ENCODE assay signal across 16 cellular contexts in genomic region chr10:22245567-22245966, GRCh38. TPM values are rescaled to one million over a fixed set of nuclear protein-coding genes. Genes with fewer than 3 reads are reported as not detected.
DNase-seq lines count a peak whose midpoint lies in the region; FAIRE-seq and TF ChIP-seq lines count a peak whose summit lies in the region.
"Had no signal": no experiment of that assay in that cellular context is flagged by ENCODE, and none has a peak within 500 bp of the region (broad histone marks: within the 10 kb centered on the region; RNA-seq: fewer than 3 reads in every experiment).

No MANE protein-coding gene starts in this region.

- H3K9ac ChIP-seq in endodermal cell (ENCODE audit: extremely low read depth, low read length, poor library complexity, severe bottlenecking) = no peak overlapping the region

- no peak for DNase-seq in activated naive CD4-positive, alpha-beta T cell treated with anti-CD3 and anti-CD28 coated beads for 36 hours
- DNase-seq in activated naive CD4-positive, alpha-beta T cell treated with anti-CD3 and anti-CD28 coated beads, Interleukin-2, amount 50 U/mL, for 16 hours = no peak
- DNase-seq in PC-9 (no peak), endodermal cell (peak; percentile 61), renal cortical epithelial cell (ENCODE audit: low read depth) (peak; percentile 38), retina (no peak), D721Med (ENCODE audit: insufficient read length, low spot score) (no peak)
- no peak for DNase-seq in activated T-helper 1 cell treated with anti-CD3 and anti-CD28 coated beads, Interleukin-12 subunit alpha, Interleukin-12 subunit beta, Interleukin-2, Interleukin-4 antibody, amounts not matched to agents 30 ng/mL and 10 ng/mL and 1 ng/mL, durations not matched to agents 14 hours and 24 hours and 36 hours (ENCODE audit: low spot score)
- DNase-seq: caudate nucleus; DND-41; NCI-H1105 treated with DMSO at 0.1 percent for 48 hours; NCI-H510A treated with DMSO at 0.1 percent for 48 hours; stimulated activated CD4-positive, alpha-beta T cell treated with anti-CD3 and anti-CD28 coated beads, Interleukin-4, amount 100 ng/mL, for 1 hour; stimulated activated naive CD8-positive, alpha-beta T cell treated with anti-CD3 and anti-CD28 coated beads, Interleukin-15, Interleukin-2, amounts not matched to agents 100 U/mL and 50 U/mL, for 24 hours had no signal

- H2AFZ ChIP-seq in PC-9 = no peak overlapping the region

- no peaks in the 10 kb centered on the region for H3K36me3 Mint-ChIP-seq in activated naive CD4-positive, alpha-beta T cell treated with anti-CD3 and anti-CD28 coated beads for 36 hours (ENCODE audit: low read depth)
- no peaks in the 10 kb centered on the region for H3K36me3 Mint-ChIP-seq in endodermal cell (ENCODE audit: low read depth)
- peaks cover 4% of the 10 kb centered on the region for H3K36me3 Mint-ChIP-seq in activated T-helper 1 cell treated with anti-CD3 and anti-CD28 coated beads, Interleukin-12 subunit alpha, Interleukin-12 subunit beta, Interleukin-2, Interleukin-4 antibody, amounts not matched to agents 30 ng/mL and 10 ng/mL and 1 ng/mL, durations not matched to agents 14 hours and 24 hours and 36 hours (ENCODE audit: low read depth)

- WGBS in endodermal cell (ENCODE audit: insufficient coverage in 1 of 2, insufficient read length in 1 of 2), 2 experiments = 57 to 88% methylated on average over 1 to 2 of the region's 2 CpGs

- no peaks in the 10 kb centered on the region for H3K27me3 ChIP-seq in PC-9 (ENCODE audit: insufficient read depth, low read depth)
- peaks cover 11% of the 10 kb centered on the region for H3K27me3 ChIP-seq in endodermal cell (ENCODE audit: control insufficient read depth, insufficient read depth, low read length, poor library complexity, severe bottlenecking)

- FAIRE-seq in D721Med (lab: Jason Lieb, UNC) = no peak

- H3F3A ChIP-seq in PC-9 (ENCODE audit: insufficient read depth, low read depth) = peaks cover 30% of the 10 kb centered on the region; the same call in 1 of the 2 replicates

- H3K27me3 Mint-ChIP-seq in activated naive CD4-positive, alpha-beta T cell treated with anti-CD3 and anti-CD28 coated beads for 36 hours (ENCODE audit: low read depth) = no peaks in the 10 kb centered on the region
- H3K27me3 Mint-ChIP-seq in endodermal cell (ENCODE audit: insufficient read depth) = peaks cover 65% of the 10 kb centered on the region
- no peaks in the 10 kb centered on the region for H3K27me3 Mint-ChIP-seq in activated T-helper 1 cell treated with anti-CD3 and anti-CD28 coated beads, Interleukin-12 subunit alpha, Interleukin-12 subunit beta, Interleukin-2, Interleukin-4 antibody, amounts not matched to agents 30 ng/mL and 10 ng/mL and 1 ng/mL, durations not matched to agents 14 hours and 24 hours and 36 hours (ENCODE audit: insufficient read depth)

- H3K9me2 ChIP-seq in PC-9 (ENCODE audit: insufficient read depth) = no peaks in the 10 kb centered on the region

- no TSS peak for BruUV-seq in PC-9 (replicated peaks; lab: Mats Ljungman, UMichigan)

- H3K4me1 Mint-ChIP-seq in activated naive CD4-positive, alpha-beta T cell treated with anti-CD3 and anti-CD28 coated beads for 36 hours (ENCODE audit: low read depth) = peaks cover 45% of the 10 kb centered on the region
- peaks cover 13% of the 10 kb centered on the region for H3K4me1 Mint-ChIP-seq in endodermal cell
- H3K4me1 Mint-ChIP-seq in activated T-helper 1 cell treated with anti-CD3 and anti-CD28 coated beads, Interleukin-12 subunit alpha, Interleukin-12 subunit beta, Interleukin-2, Interleukin-4 antibody, amounts not matched to agents 30 ng/mL and 10 ng/mL and 1 ng/mL, durations not matched to agents 14 hours and 24 hours and 36 hours (ENCODE audit: low read depth) = peaks cover 38% of the 10 kb centered on the region

- CTCF ChIA-PET in activated naive CD4-positive, alpha-beta T cell treated with anti-CD3 and anti-CD28 coated beads for 36 hours (lab: Charles Lee) = no interaction called here
- CTCF ChIA-PET in PC-9 (lab: Charles Lee) = interaction anchor here (0.6 kb wide), 1 partner anchor 12 kb away, joined by 3 read pairs; no protein-coding TSS in a partner anchor

- H3K4me2 ChIP-seq in PC-9 = no peak overlapping the region

- H3K36me3 ChIP-seq in PC-9 (ENCODE audit: low read depth) (no peaks in the 10 kb centered on the region), endodermal cell (ENCODE audit: control insufficient read depth, insufficient read depth, low read length) (no peaks in the 10 kb centered on the region)

- H3K79me2 ChIP-seq in PC-9 (ENCODE audit: low read depth) = no peaks in the 10 kb centered on the region

- H3K4me1 ChIP-seq in PC-9 (replicated peaks; ENCODE audit: insufficient read depth) = peaks cover 27% of the 10 kb centered on the region
- H3K4me1 ChIP-seq in endodermal cell (ENCODE audit: control insufficient read depth, insufficient read depth, low read length) = no peaks in the 10 kb centered on the region

- H3K9me3 ChIP-seq in PC-9 (ENCODE audit: insufficient read depth, low read depth) (no peaks in the 10 kb centered on the region), endodermal cell (ENCODE audit: control insufficient read depth, low read length) (peaks cover 15% of the 10 kb centered on the region)

- no peaks in the 10 kb centered on the region for H4K20me1 ChIP-seq in PC-9 (ENCODE audit: insufficient read depth)

- intact Hi-C loops in activated naive CD4-positive, alpha-beta T cell treated with anti-CD3 and anti-CD28 coated beads for 36 hours (cut with micrococcal nuclease) = loop anchor here (5.0 to 10.0 kb wide), 2 partner anchors 467 to 1089 kb away; partner anchors contain the start of gene PIP4K2A
- intact Hi-C loops in PC-9 (cut with micrococcal nuclease; ENCODE audit: unreplicated experiment) = loop anchor here (5.0 kb wide), 1 partner anchor 182 kb away; no protein-coding TSS in a partner anchor
- intact Hi-C loops in activated T-helper 1 cell treated with anti-CD3 and anti-CD28 coated beads, Interleukin-12 subunit alpha, Interleukin-12 subunit beta, Interleukin-2, Interleukin-4 antibody, amounts not matched to agents 30 ng/mL and 10 ng/mL and 1 ng/mL, durations not matched to agents 14 hours and 24 hours and 36 hours (cut with micrococcal nuclease) = loop anchor here (5.0 kb wide), 1 partner anchor 728 kb away; no protein-coding TSS in a partner anchor

- POLR2A ChIA-PET in PC-9 (lab: Charles Lee; ENCODE audit: unreplicated experiment) = no interaction called here

- H3K27ac Mint-ChIP-seq in activated naive CD4-positive, alpha-beta T cell treated with anti-CD3 and anti-CD28 coated beads for 36 hours = peak overlapping the region; percentile 32
- H3K27ac Mint-ChIP-seq in endodermal cell = no peak overlapping the region
- no peak overlapping the region for H3K27ac Mint-ChIP-seq in activated T-helper 1 cell treated with anti-CD3 and anti-CD28 coated beads, Interleukin-12 subunit alpha, Interleukin-12 subunit beta, Interleukin-2, Interleukin-4 antibody, amounts not matched to agents 30 ng/mL and 10 ng/mL and 1 ng/mL, durations not matched to agents 14 hours and 24 hours and 36 hours
- H3K27ac Mint-ChIP-seq: progenitor cell of endocrine pancreas had no signal

- no peak overlapping the region for H3K4me3 Mint-ChIP-seq in activated naive CD4-positive, alpha-beta T cell treated with anti-CD3 and anti-CD28 coated beads for 36 hours
- H3K4me3 Mint-ChIP-seq in endodermal cell = no peak overlapping the region
- no peak overlapping the region for H3K4me3 Mint-ChIP-seq in activated T-helper 1 cell treated with anti-CD3 and anti-CD28 coated beads, Interleukin-12 subunit alpha, Interleukin-12 subunit beta, Interleukin-2, Interleukin-4 antibody, amounts not matched to agents 30 ng/mL and 10 ng/mL and 1 ng/mL, durations not matched to agents 14 hours and 24 hours and 36 hours

- no peaks in the 10 kb centered on the region for H3K9me3 Mint-ChIP-seq in activated naive CD4-positive, alpha-beta T cell treated with anti-CD3 and anti-CD28 coated beads for 36 hours
- peaks cover 8% of the 10 kb centered on the region for H3K9me3 Mint-ChIP-seq in endodermal cell
- peaks cover 9% of the 10 kb centered on the region for H3K9me3 Mint-ChIP-seq in activated T-helper 1 cell treated with anti-CD3 and anti-CD28 coated beads, Interleukin-12 subunit alpha, Interleukin-12 subunit beta, Interleukin-2, Interleukin-4 antibody, amounts not matched to agents 30 ng/mL and 10 ng/mL and 1 ng/mL, durations not matched to agents 14 hours and 24 hours and 36 hours

- H3K27ac ChIP-seq in PC-9 (peak overlapping the region; percentile 96; the same call in 1 of the 2 replicates), endodermal cell (ENCODE audit: low read depth, low read length) (no peak overlapping the region)

- TF ChIP-seq CTCF in PC-9 (conservative IDR thresholded peaks at IDR 0.05) (no peak), endodermal cell (conservative IDR thresholded peaks at IDR 0.05) (no peak), D721Med (IDR thresholded peaks at IDR 0.05; ENCODE audit: insufficient read depth, missing control alignments) (no peak)

- H3K4me3 ChIP-seq in PC-9 (no peak overlapping the region), endodermal cell (ENCODE audit: low read length) (no peak overlapping the region)

RNA-seq across cellular contexts. Expression of gene EBLN1, which starts 27.8 kb away (rescaled TPM):
- total RNA-seq in activated naive CD4-positive, alpha-beta T cell treated with anti-CD3 and anti-CD28 coated beads for 36 hours = not detected
- total RNA-seq in PC-9 (2021) (not detected in 2 replicates), endodermal cell (not detected), renal cortical epithelial cell (not detected in 2 replicates)
- polyA plus RNA-seq in endodermal cell (2013, experiment 1 of 2) = not detected
- polyA plus RNA-seq in endodermal cell (2013, experiment 2 of 2) = not detected
- total RNA-seq in activated T-helper 1 cell treated with anti-CD3 and anti-CD28 coated beads, Interleukin-12 subunit alpha, Interleukin-12 subunit beta, Interleukin-2, Interleukin-4 antibody, amounts not matched to agents 30 ng/mL and 10 ng/mL and 1 ng/mL, durations not matched to agents 14 hours and 24 hours and 36 hours = not detected in 2 replicates
- total RNA-seq: progenitor cell of endocrine pancreas had no signal
- polyA plus RNA-seq: esophagus had no signal

Comparison
In these comparisons a context has a peak if more than half of its experiments do, and no peak if none do; other contexts are left out.
1. DNase-seq: peak in endodermal cell (single experiment) and renal cortical epithelial cell (single experiment); none in activated naive CD4-positive, alpha-beta T cell treated with anti-CD3 and anti-CD28 coated beads for 36 hours (single experiment), activated naive CD4-positive, alpha-beta T cell treated with anti-CD3 and anti-CD28 coated beads, Interleukin-2, amount 50 U/mL, for 16 hours (single experiment), PC-9 (0 of 2), retina (single experiment), D721Med (single experiment) and activated T-helper 1 cell treated with anti-CD3 and anti-CD28 coated beads, Interleukin-12 subunit alpha, Interleukin-12 subunit beta, Interleukin-2, Interleukin-4 antibody, amounts not matched to agents 30 ng/mL and 10 ng/mL and 1 ng/mL, durations not matched to agents 14 hours and 24 hours and 36 hours (single experiment).